ENCODE assay signal across 8 cellular contexts in genomic region chr4:109559625-109559982, GRCh38. TPM values are rescaled to one million over a fixed set of nuclear protein-coding genes. Genes with fewer than 3 reads are reported as not detected.
A peak's percentile ranks its signal among the peaks of the same experiment; 100 is the strongest.
DNase-seq lines count a peak whose midpoint lies in the region; ATAC-seq and TF ChIP-seq lines count a peak whose summit lies in the region.

No MANE protein-coding gene starts in this region.

- H3K4me2 ChIP-seq in BLaER1 treated with 17β-estradiol and CSF1 and Interleukin-3, amounts not matched to agents 10 nM and 100 nM = peak overlapping the region; percentile 77 to 99 (median 96)

- WGBS in suprapubic skin = 1% methylated on average over 27 of the region's 27 CpGs

- peak overlapping the region; percentile 34 to 95 (median 81); a peak in 20 of 22 replicates for H3K27ac ChIP-seq in BLaER1 treated with 17β-estradiol and CSF1 and Interleukin-3, amounts not matched to agents 10 nM and 100 nM
- H3K27ac ChIP-seq in mucosa of rectum (ENCODE audit: low read depth in 2 of 2, low read length in 2 of 2) (peak overlapping the region; percentile 76 to 86), suprapubic skin (peak overlapping the region; percentile 92)

- no peak for TF ChIP-seq POLR2A in suprapubic skin (IDR thresholded peaks at IDR 0.05)

- peak overlapping the region; percentile 74 to 92 (median 83) for H3K9ac ChIP-seq in BLaER1 treated with 17β-estradiol and CSF1 and Interleukin-3, amounts not matched to agents 10 nM and 100 nM
- H3K9ac ChIP-seq in mucosa of rectum (ENCODE audit: low read depth in 1 of 2, low read length in 2 of 2) = peak overlapping the region; percentile 72 to 78

- peaks cover 17 to 27% (median 22%) of the 10 kb centered on the region in 10 experiments for H3K4me1 ChIP-seq in BLaER1 treated with 17β-estradiol and CSF1 and Interleukin-3, amounts not matched to agents 10 nM and 100 nM
- H3K4me1 ChIP-seq in mucosa of rectum (ENCODE audit: control insufficient read depth in 2 of 2, insufficient read depth in 2 of 2, low read length in 2 of 2) = peaks cover 8 to 9% of the 10 kb centered on the region in 2 donors
- H3K4me1 ChIP-seq in suprapubic skin = peaks cover 20% of the 10 kb centered on the region

- H3K4me3 ChIP-seq in BLaER1 treated with 17β-estradiol and CSF1 and Interleukin-3, amounts not matched to agents 10 nM and 100 nM = peak overlapping the region; percentile 71 to 94 (median 84)
- H3K4me3 ChIP-seq in mucosa of rectum (ENCODE audit: low read length in 2 of 2) = peak overlapping the region; percentile 78 to 82
- H3K4me3 ChIP-seq in suprapubic skin = peak overlapping the region; percentile 79

- TF ChIP-seq EP300 in suprapubic skin (IDR thresholded peaks at IDR 0.05) = no peak

- H3K9me3 ChIP-seq in BLaER1 treated with 17β-estradiol and CSF1 and Interleukin-3, amounts not matched to agents 10 nM and 100 nM (replicated peaks in 1 of 11) = peaks cover 7 to 18% (median 15%) of the 10 kb centered on the region in 11 experiments
- no peaks in the 10 kb centered on the region for H3K9me3 ChIP-seq in mucosa of rectum (ENCODE audit: control insufficient read depth in 2 of 2, low read length in 2 of 2)
- no peaks in the 10 kb centered on the region for H3K9me3 ChIP-seq in suprapubic skin

- peak; percentile 34 for DNase-seq in activated CD4-positive, alpha-beta T cell treated with anti-CD3 and anti-CD28 coated beads for 1 hour
- peak; percentile 23 for DNase-seq in effector CD4-positive, alpha-beta T cell
- DNase-seq in suprapubic skin (ENCODE audit: low spot score in 2 of 2) (peak in 1 of 2 donors; percentile 68), A172 (ENCODE audit: low spot score) (no peak)

- peak; percentile 18 for ATAC-seq in GM19452 (IDR thresholded peaks at IDR 0.05; ENCODE audit: unreplicated experiment)
- peak; percentile 20 for ATAC-seq in HG03442 (IDR thresholded peaks at IDR 0.05; ENCODE audit: unreplicated experiment)

- H3K36me3 ChIP-seq in BLaER1 treated with 17β-estradiol and CSF1 and Interleukin-3, amounts not matched to agents 10 nM and 100 nM = peaks cover 0 to 11% (median 5%) of the 10 kb centered on the region in 11 experiments; a peak in 4 of 22 replicates
- H3K36me3 ChIP-seq in mucosa of rectum (ENCODE audit: control insufficient read depth in 2 of 2, insufficient read depth in 2 of 2, low read length in 2 of 2) (no peaks in the 10 kb centered on the region), suprapubic skin (no peaks in the 10 kb centered on the region)

- no peak for TF ChIP-seq CTCF in suprapubic skin (IDR thresholded peaks at IDR 0.05)

- H4K20me1 ChIP-seq in BLaER1 treated with 17β-estradiol and CSF1 and Interleukin-3, amounts not matched to agents 10 nM and 100 nM = peaks cover 0 to 12% (median 0%) of the 10 kb centered on the region in 11 experiments; a peak in 3 of 22 replicates

- H3K27me3 ChIP-seq in BLaER1 treated with 17β-estradiol and CSF1 and Interleukin-3, amounts not matched to agents 10 nM and 100 nM = peaks cover 0 to 17% (median 10%) of the 10 kb centered on the region in 11 experiments; a peak in 14 of 22 replicates
- H3K27me3 ChIP-seq in mucosa of rectum (ENCODE audit: control insufficient read depth in 2 of 2, insufficient read depth in 2 of 2, low read length in 2 of 2) = no peaks in the 10 kb centered on the region
- no peaks in the 10 kb centered on the region for H3K27me3 ChIP-seq in suprapubic skin

RNA-seq across cellular contexts. Expression of gene MCUB, which starts 0.4 kb away (rescaled TPM):
- 10 to 100 TPM; 30.4 to 68.4 (median 44.6) TPM for total RNA-seq in suprapubic skin
- 103 and 152 TPM in 2 replicates for total RNA-seq in A172 (2014; rRNA removed; shearing (Covaris generic))
